Comparison of ENCODE assay signal across 9 cellular contexts in genomic region chrX:135112096-135112729, GRCh38. TPM values are rescaled to one million over a fixed set of nuclear protein-coding genes. Genes with fewer than 3 reads are reported as not detected.
DNase-seq lines count a peak whose midpoint lies in the region; ATAC-seq and TF ChIP-seq lines count a peak whose summit lies in the region.
"Had no signal": no experiment of that assay in that cellular context is flagged by ENCODE, and none has a peak within 500 bp of the region (broad histone marks: within the 10 kb centered on the region; RNA-seq: fewer than 3 reads in every experiment).

No MANE protein-coding gene starts in this region.

- CTCF ChIA-PET in SK-N-SH (lab: Yijun Ruan, JAX) = interaction anchor here (0.8 to 1.0 kb wide), 3 partner anchors 11 to 74 kb away, joined by 3 to 5 read pairs (median 3); no protein-coding TSS in a partner anchor

- no peak for DNase-seq in heart left ventricle
- no peak for DNase-seq in left ventricle myocardium superior
- DNase-seq in SK-N-SH = peak; percentile 33
- DNase-seq in central memory CD4-positive, alpha-beta T cell = peak; percentile 19
- DNase-seq in myocyte (ENCODE audit: low read depth) = peak; percentile 23

- H3K9me3 ChIP-seq in heart left ventricle = no peaks in the 10 kb centered on the region
- no peaks in the 10 kb centered on the region for H3K9me3 ChIP-seq in SK-N-SH

- TF ChIP-seq EP300 in SK-N-SH (IDR thresholded peaks at IDR 0.05; ENCODE audit: borderline replicate concordance in 1 of 2, low read depth in 1 of 2, low read length in 1 of 2) = no peak

- POLR2A ChIA-PET in SK-N-SH (lab: Yijun Ruan, JAX) = no interaction called here

- H3K79me2 ChIP-seq in SK-N-SH (ENCODE audit: insufficient read depth) = no peaks in the 10 kb centered on the region

- intact Hi-C loops in heart left ventricle (cut with DNase I) (no loop called here), left ventricle myocardium superior (cut with micrococcal nuclease) (no loop called here)

- no peak overlapping the region for H2AFZ ChIP-seq in SK-N-SH (ENCODE audit: low read depth)

- H3K9me2 ChIP-seq in SK-N-SH = no peaks in the 10 kb centered on the region

- H3K4me3 ChIP-seq in heart left ventricle (no peak overlapping the region), SK-N-SH (ENCODE audit: low read depth in 2 of 2, low read length in 1 of 2) (no peak overlapping the region)

- no peak for TF ChIP-seq POLR2A in heart left ventricle (IDR thresholded peaks at IDR 0.05)

- peak; percentile 53 for TF ChIP-seq RAD21 in SK-N-SH (IDR thresholded peaks at IDR 0.05; ENCODE audit: low read length)

- no peaks in the 10 kb centered on the region for H3K4me1 ChIP-seq in heart left ventricle
- no peaks in the 10 kb centered on the region for H3K4me1 ChIP-seq in SK-N-SH (ENCODE audit: control insufficient read depth in 1 of 2, insufficient read depth in 2 of 2, low read depth in 1 of 2, low read length in 1 of 2)

- peaks cover 0 to 17% (median 0%) of the 10 kb centered on the region in 9 donors for H3K27me3 ChIP-seq in heart left ventricle
- no peaks in the 10 kb centered on the region; the same call in 1 of the 2 replicates for H3K27me3 ChIP-seq in SK-N-SH (ENCODE audit: insufficient read depth)

- WGBS in heart left ventricle, 4 donors = 18 to 27% (median 25%) methylated on average over 5 of the region's 5 CpGs
- 25% methylated on average over 5 of the region's 5 CpGs for WGBS in SK-N-SH (ENCODE audit: low lambda C conversion rate)

- H3K4me2 ChIP-seq in SK-N-SH = no peak overlapping the region

- TF ChIP-seq CTCF in heart left ventricle (IDR thresholded peaks at IDR 0.05) (peak; percentile 39 to 64 (median 53)), SK-N-SH (IDR thresholded peaks at IDR 0.05) (peak; percentile 68)

- H3K27ac ChIP-seq in heart left ventricle (no peak overlapping the region), SK-N-SH (ENCODE audit: low read depth in 2 of 2, low read length in 1 of 2) (no peak overlapping the region)
- H3K27ac ChIP-seq: epithelial cell of prostate had no signal

- no peaks in the 10 kb centered on the region for H4K20me1 ChIP-seq in SK-N-SH (ENCODE audit: insufficient read depth)

- ATAC-seq in heart left ventricle (peak in 1 of 4 donors; percentile 44), left ventricle myocardium superior (no peak), HG02642 (IDR thresholded peaks at IDR 0.05; ENCODE audit: poor library complexity, unreplicated experiment) (peak; percentile 54), GM21360 (IDR thresholded peaks at IDR 0.05; ENCODE audit: unreplicated experiment) (no peak), GM18502 (IDR thresholded peaks at IDR 0.05; ENCODE audit: poor library complexity, unreplicated experiment) (no peak)

- H3F3A ChIP-seq in SK-N-SH (replicated peaks; ENCODE audit: insufficient read depth) = no peaks in the 10 kb centered on the region

- H3K9ac ChIP-seq in SK-N-SH = no peak overlapping the region

- H3K36me3 ChIP-seq in heart left ventricle (no peaks in the 10 kb centered on the region), SK-N-SH (replicated peaks in 1 of 2; ENCODE audit: control insufficient read depth in 1 of 2, insufficient read depth in 2 of 2, low read length in 1 of 2) (no peaks in the 10 kb centered on the region)

TF ChIP-seq in SK-N-SH, 30 proteins besides CTCF, POLR2A, EP300 and RAD21:
- TF ChIP-seq SMC3 (IDR thresholded peaks at IDR 0.05; ENCODE audit: low read depth, low read length) = peak; percentile 32; the same call in 1 of the 2 replicates
- no peak for TF ChIP-seq JUND (IDR thresholded peaks at IDR 0.05)
TF ChIP-seq in SK-N-SH: peak in this region for 1.

RNA-seq across cellular contexts. Expression of gene ETDB, which starts 8.1 kb away (rescaled TPM):
- total RNA-seq in heart left ventricle = not detected
- polyA plus RNA-seq in heart left ventricle = not detected
- total RNA-seq in left ventricle myocardium superior = not detected
- not detected in 2 replicates for polyA plus RNA-seq in SK-N-SH (2012; rRNA removed)
- not detected in 2 replicates for polyA plus RNA-seq in SK-N-SH (2012; cell fraction: cytosol; rRNA removed)
- polyA plus RNA-seq in SK-N-SH (2012; cell fraction: nucleus; rRNA removed) = not detected in 2 replicates
- not detected in 2 replicates for total RNA-seq in myocyte
- not detected for polyA plus RNA-seq in myocyte (2012)

RNA-seq across cellular contexts. Expression of gene SMIM10L2B, which starts 13.7 kb away (rescaled TPM):
- total RNA-seq in heart left ventricle (1 to 10 TPM; 2.2 to 5.7 (median 3.6) TPM), left ventricle myocardium superior (3.5 TPM), myocyte (0.40 and 0.68 TPM in 2 replicates)
- polyA plus RNA-seq in heart left ventricle (1 to 10 TPM; 1.5 to 5.3 TPM), SK-N-SH (2012; rRNA removed) (0.12 and 0.13 TPM in 2 replicates)
- polyA plus RNA-seq in SK-N-SH (2012; cell fraction: cytosol; rRNA removed) = 0.09 and 0.10 TPM in 2 replicates
- polyA plus RNA-seq in SK-N-SH (2012; cell fraction: nucleus; rRNA removed) = 0.11 and 0.22 TPM in 2 replicates
- 0.48 TPM for polyA plus RNA-seq in myocyte (2012)

RNA-seq across cellular contexts. Expression of gene CT55, which starts 59.0 kb away (rescaled TPM):
- total RNA-seq in heart left ventricle (not detected), left ventricle myocardium superior (not detected), myocyte (not detected in 2 replicates)
- polyA plus RNA-seq in heart left ventricle (not detected), SK-N-SH (2012; rRNA removed) (1.5 and 1.9 TPM in 2 replicates)
- 1.6 and 1.8 TPM in 2 replicates for polyA plus RNA-seq in SK-N-SH (2012; cell fraction: cytosol; rRNA removed)
- polyA plus RNA-seq in SK-N-SH (2012; cell fraction: nucleus; rRNA removed) = 1.2 and 1.4 TPM in 2 replicates
- not detected for polyA plus RNA-seq in myocyte (2012)

Comparison
In these comparisons a context has a peak if more than half of its experiments do, and no peak if none do; other contexts are left out.
1. DNase-seq: peak in SK-N-SH (single experiment), central memory CD4-positive, alpha-beta T cell (single experiment) and myocyte (single experiment); none in heart left ventricle (0 of 5) and left ventricle myocardium superior (single experiment).